ENCODE assay signal across 9 cellular contexts in the genomic region with DNA sequence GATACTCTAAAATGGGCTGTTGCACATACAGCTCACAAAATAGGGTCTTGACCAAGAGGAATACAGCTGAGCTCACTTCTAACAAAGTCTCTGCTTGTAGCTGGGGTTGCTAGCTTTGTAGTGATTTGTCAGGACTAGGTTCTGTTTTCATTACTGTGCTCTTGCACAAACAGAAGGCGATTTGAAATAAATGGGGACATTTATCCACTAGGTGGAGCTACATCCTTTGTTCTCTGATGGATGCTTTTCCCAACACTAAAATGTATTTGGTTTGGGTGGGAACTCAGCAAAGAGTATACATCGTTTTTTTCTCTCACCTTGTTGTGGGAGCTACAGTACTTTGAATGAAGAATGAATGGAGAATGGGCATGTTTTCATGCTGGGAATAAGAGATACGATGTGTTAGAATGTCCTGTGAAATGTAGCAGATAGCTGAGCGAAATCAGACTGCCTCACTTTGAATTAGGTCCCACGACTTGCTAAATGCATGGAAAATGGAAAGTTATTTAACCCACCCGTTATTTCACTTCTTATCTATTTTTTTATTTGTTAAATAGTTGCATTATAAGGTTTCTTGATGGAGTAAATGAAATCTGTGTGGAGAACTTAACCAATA.
A peak's percentile ranks its signal among the peaks of the same experiment; 100 is the strongest.
DNase-seq lines count a peak whose midpoint lies in the region; ATAC-seq and TF ChIP-seq lines count a peak whose summit lies in the region.
"Had no signal": no experiment of that assay in that cellular context is flagged by ENCODE, and none has a peak within 500 bp of the region (broad histone marks: within the 10 kb centered on the region; RNA-seq: fewer than 3 reads in every experiment).

No MANE protein-coding gene starts in this region.

- H3K27ac ChIP-seq in PC-9: no peak overlapping the region

- no TSS peak for BruUV-seq in PC-9 (replicated peaks; lab: Mats Ljungman, UMichigan)

- H3K27me3 Mint-ChIP-seq in nephron progenitor cell (ENCODE audit: low read depth, poor library complexity): no peaks in the 10 kb centered on the region

- no peaks in the 10 kb centered on the region for H3K79me2 ChIP-seq in PC-9 (ENCODE audit: low read depth)

- H3K4me3 Mint-ChIP-seq in nephron progenitor cell: no peak overlapping the region
- H3K4me3 Mint-ChIP-seq: T-helper 1 cell treated with Interleukin-12 subunit alpha and Interleukin-12 subunit beta and Interleukin-4 antibody, amounts not matched to agents 30 μg/mL and 1 μg/mL, for 36 hours had no signal

- no peaks in the 10 kb centered on the region for H3K9me2 ChIP-seq in PC-9 (ENCODE audit: insufficient read depth)

- H3K9me3 ChIP-seq in PC-9 (ENCODE audit: insufficient read depth, low read depth): no peaks in the 10 kb centered on the region

- H3K4me3 ChIP-seq in PC-9 (no peak overlapping the region), epithelial cell of esophagus (ENCODE audit: low read length) (no peak overlapping the region)

- peaks cover 12% of the 10 kb centered on the region for H3K4me1 Mint-ChIP-seq in nephron progenitor cell

- H3K27ac Mint-ChIP-seq in nephron progenitor cell: no peak overlapping the region
- H3K27ac Mint-ChIP-seq: T-helper 1 cell treated with Interleukin-12 subunit alpha and Interleukin-12 subunit beta and Interleukin-4 antibody, amounts not matched to agents 30 μg/mL and 1 μg/mL, for 36 hours had no signal

- no peaks in the 10 kb centered on the region for H3K36me3 Mint-ChIP-seq in nephron progenitor cell (ENCODE audit: low read depth)

- peak; percentile 61 for TF ChIP-seq CTCF in PC-9 (conservative IDR thresholded peaks at IDR 0.05)
- peak; percentile 64 for TF ChIP-seq CTCF in epithelial cell of esophagus (IDR thresholded peaks at IDR 0.05; ENCODE audit: insufficient read depth, low read depth, low read length, missing control alignments)
- peak; percentile 73 for TF ChIP-seq CTCF in nephron progenitor cell (IDR thresholded peaks at IDR 0.05)

- DNase-seq in DMS53 (lab: John Stamatoyannopoulos, UW) (peak; percentile 75), LHCN-M2 (ENCODE audit: low read depth) (peak; percentile 40), PC-9 (no peak), epithelial cell of esophagus (ENCODE audit: low read depth) (peak; percentile 61), nephron progenitor cell (peak; percentile 17), GF-D8 (lab: John Stamatoyannopoulos, UW) (no peak)
- DNase-seq in activated CD8-positive, alpha-beta memory T cell treated with anti-CD3 and anti-CD28 coated beads, Interleukin-2, amount 50 U/mL, for 4 hours: no peak

- no peaks in the 10 kb centered on the region for H3F3A ChIP-seq in PC-9 (ENCODE audit: insufficient read depth, low read depth)

- H2AFZ ChIP-seq in PC-9: no peak overlapping the region

- H3K9me3 Mint-ChIP-seq in nephron progenitor cell: no peaks in the 10 kb centered on the region
- H3K9me3 Mint-ChIP-seq: T-helper 1 cell treated with Interleukin-12 subunit alpha and Interleukin-12 subunit beta and Interleukin-4 antibody, amounts not matched to agents 30 μg/mL and 1 μg/mL, for 36 hours had no signal

- H3K27me3 ChIP-seq in PC-9 (ENCODE audit: insufficient read depth, low read depth): no peaks in the 10 kb centered on the region

- ATAC-seq in GM21360 (IDR thresholded peaks at IDR 0.05; ENCODE audit: unreplicated experiment): peak; percentile 56

- CTCF ChIA-PET in PC-9 (lab: Charles Lee): no interaction called here

- H3K4me1 ChIP-seq in PC-9 (replicated peaks; ENCODE audit: insufficient read depth): no peaks in the 10 kb centered on the region

- no peaks in the 10 kb centered on the region for H3K36me3 ChIP-seq in PC-9 (ENCODE audit: low read depth)

- POLR2A ChIA-PET in PC-9 (lab: Charles Lee; ENCODE audit: unreplicated experiment): interaction anchor here (0.5 kb wide), 1 partner anchor 1272 kb away, joined by 13 read pairs; no protein-coding TSS in a partner anchor

- intact Hi-C loops in PC-9 (cut with micrococcal nuclease; ENCODE audit: unreplicated experiment): loop anchor here (5.0 kb wide), 2 partner anchors 139 to 1696 kb away; no protein-coding TSS in a partner anchor

- no peaks in the 10 kb centered on the region for H4K20me1 ChIP-seq in PC-9 (ENCODE audit: insufficient read depth)

- H3K4me2 ChIP-seq in PC-9: no peak overlapping the region

Comparison
In these comparisons a context has a peak if more than half of its experiments do, and no peak if none do; other contexts are left out.
1. DNase-seq: peak in DMS53 (single experiment), LHCN-M2 (single experiment), epithelial cell of esophagus (single experiment) and nephron progenitor cell (single experiment); none in PC-9 (0 of 2), activated CD8-positive, alpha-beta memory T cell treated with anti-CD3 and anti-CD28 coated beads, Interleukin-2, amount 50 U/mL, for 4 hours (single experiment) and GF-D8 (single experiment).
2. Peak in every context shown above with its lines, with median percentiles within 50 percentile points of each other: CTCF ChIP-seq.